8 cellular contexts compared by ENCODE assay signal in genomic region chr1:42922687-42923366, GRCh38. TPM values are rescaled to one million over a fixed set of nuclear protein-coding genes. Genes with fewer than 3 reads are reported as not detected.
DNase-seq lines count a peak whose midpoint lies in the region; ATAC-seq lines count a peak whose summit lies in the region.

No MANE protein-coding gene starts in this region.

- H3F3A ChIP-seq in GM23248 (ENCODE audit: insufficient read depth) = peaks cover 22% of the 10 kb centered on the region

- H3K27ac ChIP-seq in GM23248 (no peak overlapping the region), cingulate gyrus (ENCODE audit: low read depth, low read length) (peak overlapping the region; percentile 57)

- no peak overlapping the region for H3K4me3 ChIP-seq in GM23248

- no peaks in the 10 kb centered on the region for H3K9me2 ChIP-seq in GM23248 (ENCODE audit: insufficient read depth)

- H3K9ac ChIP-seq in GM23248 = 0 out of 2 replicates have a peak overlapping the region, but pooled peaks have one; percentile 3

- H3K27me3 Mint-ChIP-seq in stimulated activated memory B cell treated with anti-CD40 and anti-IgM and Interleukin-4, amounts not matched to agents 10 μg/mL and 1 μg/mL and 100 μg/mL, for 72 hours = no peaks in the 10 kb centered on the region

- peaks cover 37% of the 10 kb centered on the region for H3K4me1 Mint-ChIP-seq in stimulated activated memory B cell treated with anti-CD40 and anti-IgM and Interleukin-4, amounts not matched to agents 10 μg/mL and 1 μg/mL and 100 μg/mL, for 72 hours

- H3K4me2 ChIP-seq in GM23248 (ENCODE audit: unreplicated experiment) = peak overlapping the region; percentile 80

- peaks cover 6% of the 10 kb centered on the region for H3K4me1 ChIP-seq in GM23248 (ENCODE audit: insufficient read depth)

- intact Hi-C loops in left colon (cut with DNase I, micrococcal nuclease) = no loop called here

- H2AFZ ChIP-seq in GM23248 = peak overlapping the region; percentile 36; the same call in 1 of the 2 replicates

- no peaks in the 10 kb centered on the region for H3K27me3 ChIP-seq in GM23248 (replicated peaks; ENCODE audit: insufficient read depth)

- WGBS in GM23248 (ENCODE audit: low coverage in 1 of 2, low lambda C conversion rate in 2 of 2, missing lambda C conversion rate in 2 of 2), 2 experiments = 27% methylated on average over 4 of the region's 4 CpGs

- H3K4me3 Mint-ChIP-seq in stimulated activated memory B cell treated with anti-CD40 and anti-IgM and Interleukin-4, amounts not matched to agents 10 μg/mL and 1 μg/mL and 100 μg/mL, for 72 hours = peak overlapping the region; percentile 68

- no peaks in the 10 kb centered on the region for H4K20me1 ChIP-seq in GM23248 (ENCODE audit: insufficient read depth)

- DNase-seq in Caki2 (ENCODE audit: low read depth) (peak; percentile 67), GM23248 (peak; percentile 84), NCI-H1930 (lab: John Stamatoyannopoulos, UW) (peak; percentile 32 to 37), T-helper 2 cell (peak in 3 of 5 experiments; percentile 22 to 85 (median 53)), left colon (peak; percentile 40 to 55)

- peak overlapping the region; percentile 82 for H3K27ac Mint-ChIP-seq in stimulated activated memory B cell treated with anti-CD40 and anti-IgM and Interleukin-4, amounts not matched to agents 10 μg/mL and 1 μg/mL and 100 μg/mL, for 72 hours

- peaks cover 26% of the 10 kb centered on the region for H3K36me3 ChIP-seq in GM23248 (ENCODE audit: low read depth)

- peaks cover 25% of the 10 kb centered on the region for H3K36me3 Mint-ChIP-seq in stimulated activated memory B cell treated with anti-CD40 and anti-IgM and Interleukin-4, amounts not matched to agents 10 μg/mL and 1 μg/mL and 100 μg/mL, for 72 hours

- no peaks in the 10 kb centered on the region for H3K9me3 ChIP-seq in GM23248 (ENCODE audit: low read depth)

- no peaks in the 10 kb centered on the region for H3K9me3 Mint-ChIP-seq in stimulated activated memory B cell treated with anti-CD40 and anti-IgM and Interleukin-4, amounts not matched to agents 10 μg/mL and 1 μg/mL and 100 μg/mL, for 72 hours

- ATAC-seq in left colon (peak; percentile 59), GM18861 (IDR thresholded peaks at IDR 0.05; ENCODE audit: unreplicated experiment) (no peak)
- peak; percentile 54 for ATAC-seq in stimulated activated memory B cell treated with anti-CD40 and anti-IgM and Interleukin-4, amounts not matched to agents 10 μg/mL and 1 μg/mL and 100 μg/mL, for 72 hours

- H3K79me2 ChIP-seq in GM23248 (ENCODE audit: insufficient read depth) = no peaks in the 10 kb centered on the region

- in situ Hi-C loops in Caki2 (cut with HindIII; ENCODE audit: low pct_unique_long_range_greater_than_20kb, low sequenced_read_pairs) = no loop called here
- in situ Hi-C loops in GM23248 (cut with MboI) = no loop called here

RNA-seq across cellular contexts. Expression of gene SLC2A1, which starts 35.8 kb away (rescaled TPM):
- 549 and 560 TPM in 2 replicates for total RNA-seq in Caki2 (2014; rRNA removed; shearing (Covaris generic); ENCODE audit: low replicate concordance)
- total RNA-seq in GM23248 (2014; rRNA removed; shearing (Covaris generic)) = 315 and 361 TPM in 2 replicates
- polyA plus RNA-seq in GM23248 (2016; fragmentation: Nextera tagmentation; extraction: Ambion mirVana) = 142 and 143 TPM in 2 replicates
- total RNA-seq in left colon = 10 to 100 TPM; 59.0 to 82.7 TPM
